ENCODE assay signal across 29 cellular contexts in genomic region chr11:8293171-8293570, GRCh38. TPM values are rescaled to one million over a fixed set of nuclear protein-coding genes. Genes with fewer than 3 reads are reported as not detected.
"Had no signal": no experiment of that assay in that cellular context is flagged by ENCODE, and none has a peak within 500 bp of the region (broad histone marks: within the 10 kb centered on the region; RNA-seq: fewer than 3 reads in every experiment).

No MANE protein-coding gene starts in this region.

- H3K4me3 Mint-ChIP-seq: immature natural killer cell; natural killer cell; stimulated activated memory B cell treated with anti-CD40 and anti-IgM and Interleukin-4, amounts not matched to agents 10 μg/mL and 1 μg/mL and 100 μg/mL, for 72 hours; type B pancreatic cell had no signal

- H3K27me3 Mint-ChIP-seq: type B pancreatic cell had no signal

- FAIRE-seq: endometrium, keratinocyte had no signal

- H3K9me3 Mint-ChIP-seq: immature natural killer cell; natural killer cell; stimulated activated memory B cell treated with anti-CD40 and anti-IgM and Interleukin-4, amounts not matched to agents 10 μg/mL and 1 μg/mL and 100 μg/mL, for 72 hours; type B pancreatic cell had no signal

- H3K4me3 ChIP-seq: colonic mucosa, esophagus squamous epithelium, lower lobe of right lung, prostate gland, sigmoid colon, testis, tibial artery had no signal

- H3K36me3 ChIP-seq: colonic mucosa, esophagus squamous epithelium, lower lobe of right lung, prostate gland, sigmoid colon, tibial artery had no signal

- H3K4me1 ChIP-seq: colonic mucosa, lower lobe of right lung, prostate gland, sigmoid colon, testis, tibial artery had no signal

- H3K4me1 Mint-ChIP-seq: immature natural killer cell; natural killer cell; stimulated activated memory B cell treated with anti-CD40 and anti-IgM and Interleukin-4, amounts not matched to agents 10 μg/mL and 1 μg/mL and 100 μg/mL, for 72 hours had no signal

- H3K27me3 ChIP-seq: colonic mucosa, sigmoid colon, testis had no signal

- H3K36me3 Mint-ChIP-seq: immature natural killer cell; natural killer cell; stimulated activated memory B cell treated with anti-CD40 and anti-IgM and Interleukin-4, amounts not matched to agents 10 μg/mL and 1 μg/mL and 100 μg/mL, for 72 hours; type B pancreatic cell had no signal

- ATAC-seq: left ventricle myocardium superior; lower lobe of right lung; natural killer cell; right cardiac atrium; stimulated activated memory B cell treated with anti-CD40 and anti-IgM and Interleukin-4, amounts not matched to agents 10 μg/mL and 1 μg/mL and 100 μg/mL, for 72 hours; stimulated activated naive CD8-positive, alpha-beta T cell treated with anti-CD3 and anti-CD28 coated beads, Interleukin-15, Interleukin-2, amounts not matched to agents 100 U/mL and 50 U/mL, for 24 hours had no signal

- H3K9me3 ChIP-seq: colonic mucosa, esophagus squamous epithelium, lower lobe of right lung, prostate gland, sigmoid colon, testis, tibial artery had no signal

- H3K27ac ChIP-seq: colonic mucosa, esophagus squamous epithelium, lower lobe of right lung, prostate gland, sigmoid colon, testis, tibial artery had no signal

- DNase-seq: colonic mucosa; dermis blood vessel endothelial cell; effector memory CD4-positive, alpha-beta T cell; erythroblast; esophagus squamous epithelium; foreskin melanocyte; glutamatergic neuron; hypothalamus; immature natural killer cell; left ventricle myocardium superior; lower lobe of right lung; natural killer cell; right cardiac atrium; sigmoid colon; stimulated activated CD4-positive, alpha-beta T cell treated with anti-CD3 and anti-CD28 coated beads, Interleukin-4, amount 100 ng/mL, for 4 hours; stimulated activated naive CD8-positive, alpha-beta T cell treated with anti-CD3 and anti-CD28 coated beads, Interleukin-15, Interleukin-2, amounts not matched to agents 100 U/mL and 50 U/mL, for 24 hours; substantia nigra; testis had no signal

- H3K27ac Mint-ChIP-seq: immature natural killer cell; natural killer cell; stimulated activated memory B cell treated with anti-CD40 and anti-IgM and Interleukin-4, amounts not matched to agents 10 μg/mL and 1 μg/mL and 100 μg/mL, for 72 hours; type B pancreatic cell had no signal

RNA-seq across cellular contexts. Expression of gene LMO1, which starts 29.5 kb away (rescaled TPM):
- total RNA-seq: chondrocyte, colonic mucosa, dermis blood vessel endothelial cell, esophagus squamous epithelium, lower lobe of right lung, mononuclear cell, natural killer cell, osteoblast, prostate gland, skeletal muscle tissue, urinary bladder had no signal
- polyA plus RNA-seq: immature natural killer cell had no signal
